In the genomic region with DNA sequence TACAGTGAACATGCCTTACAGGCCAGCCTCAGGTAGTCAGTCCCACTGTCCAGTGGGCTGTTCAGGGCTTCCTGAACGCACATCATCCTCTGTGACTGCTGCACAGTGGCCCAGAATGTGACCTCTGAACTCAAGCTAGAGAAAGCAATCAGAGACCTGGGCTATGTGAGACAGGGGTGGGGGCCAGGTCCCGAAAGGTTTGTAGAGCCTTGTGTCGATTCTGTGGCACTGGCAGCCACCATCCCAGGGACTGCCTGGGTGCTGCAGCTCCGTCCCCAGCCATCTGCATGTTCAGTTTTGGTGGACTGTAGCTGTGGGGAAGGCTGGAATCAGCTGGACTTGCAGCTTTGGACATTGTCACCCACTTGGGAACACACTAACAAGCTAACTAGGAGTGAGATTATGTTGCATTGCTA, we compare ENCODE assay signal across 23 cellular contexts. TPM values are rescaled to one million over a fixed set of nuclear protein-coding genes. Genes with fewer than 3 reads are reported as not detected.
DNase-seq lines count a peak whose midpoint lies in the region; ATAC-seq, FAIRE-seq and TF ChIP-seq lines count a peak whose summit lies in the region.
"Had no signal": no experiment of that assay in that cellular context is flagged by ENCODE, and none has a peak within 500 bp of the region (broad histone marks: within the 10 kb centered on the region; RNA-seq: fewer than 3 reads in every experiment).

No MANE protein-coding gene starts in this region.

- dilution Hi-C loops in endothelial cell of umbilical vein (cut with MboI; ENCODE audit: extremely low pct_ligation_motif_present, low sequenced_read_pairs): no loop called here

- H3K4me1 ChIP-seq in BLaER1 (peaks cover 48% of the 10 kb centered on the region), Panc1 (ENCODE audit: control insufficient read depth, insufficient read depth, low read length) (peaks cover 37% of the 10 kb centered on the region), endothelial cell of umbilical vein (ENCODE audit: control insufficient read depth, extremely low read depth, insufficient read depth, low read length) (peaks cover 47% of the 10 kb centered on the region), neutrophil (ENCODE audit: control insufficient read depth in 1 of 2, insufficient read depth in 1 of 2, low read depth in 1 of 2, low read length in 1 of 2) (peaks cover 64 to 72% of the 10 kb centered on the region in 2 experiments)

- POLR2A ChIA-PET in Panc1 (lab: Charles Lee) (interaction anchor here (0.6 kb wide), 1 partner anchor 9 kb away, joined by 6 read pairs; no protein-coding TSS in a partner anchor), endothelial cell of umbilical vein (lab: Charles Lee) (no interaction called here)

- H3K9me3 ChIP-seq in BLaER1 (no peaks in the 10 kb centered on the region), Panc1 (ENCODE audit: control insufficient read depth, insufficient read depth, low read depth, low read length) (no peaks in the 10 kb centered on the region), endothelial cell of umbilical vein (replicated peaks; ENCODE audit: control insufficient read depth, insufficient read depth, low read length) (no peaks in the 10 kb centered on the region), neutrophil (no peaks in the 10 kb centered on the region)
- H3K9me3 ChIP-seq: esophagus squamous epithelium, gastroesophageal sphincter had no signal

- ATAC-seq in Panc1 (0 out of 2 replicates have a peak, but pooled peaks have one; percentile 15), HG03039 (IDR thresholded peaks at IDR 0.05; ENCODE audit: unreplicated experiment) (no peak)
- ATAC-seq: activated CD8-positive, alpha-beta T cell treated with anti-CD3 and anti-CD28 coated beads for 36 hours; gastroesophageal sphincter had no signal

- intact Hi-C loops in Panc1 (cut with micrococcal nuclease; ENCODE audit: unreplicated experiment): no loop called here
- intact Hi-C loops in endothelial cell of umbilical vein (cut with micrococcal nuclease): loop anchor here (10.0 kb wide), 1 partner anchor 700 kb away; no protein-coding TSS in a partner anchor

- peak overlapping the region; percentile 88 for H3K4me2 ChIP-seq in BLaER1
- no peak overlapping the region for H3K4me2 ChIP-seq in endothelial cell of umbilical vein (ENCODE audit: insufficient read depth, low read length)

- H2AFZ ChIP-seq in endothelial cell of umbilical vein (ENCODE audit: low read depth, low read length): no peak overlapping the region

- TF ChIP-seq POLR2A in endothelial cell of umbilical vein (IDR thresholded peaks at IDR 0.05; ENCODE audit: low read depth, low read length): no peak

- no peaks in the 10 kb centered on the region for H3K79me2 ChIP-seq in endothelial cell of umbilical vein (ENCODE audit: control insufficient read depth, insufficient read depth, low read length)

- BruUV-seq in Panc1 (replicated peaks; lab: Mats Ljungman, UMichigan) (no TSS peak), endothelial cell of umbilical vein (replicated peaks; lab: Mats Ljungman, UMichigan) (no TSS peak)

- H3K27ac ChIP-seq in BLaER1: no peak overlapping the region
- H3K27ac ChIP-seq in Panc1 (ENCODE audit: low read length): peak overlapping the region; percentile 29; the same call in 1 of the 2 replicates
- peak overlapping the region; percentile 94 for H3K27ac ChIP-seq in endothelial cell of umbilical vein (ENCODE audit: insufficient read depth, low read depth, low read length)
- peak overlapping the region; percentile 76 for H3K27ac ChIP-seq in neutrophil

- DNase-seq in Panc1 (ENCODE audit: low read depth, low spot score) (no peak), endothelial cell of umbilical vein (ENCODE audit: low read depth, low spot score) (no peak), Ammon's horn (ENCODE audit: low spot score) (no peak), NCI-H510A (lab: John Stamatoyannopoulos, UW) (no peak), mucosa of gallbladder (ENCODE audit: low spot score) (no peak)
- DNase-seq: activated CD8-positive, alpha-beta T cell treated with anti-CD3 and anti-CD28 coated beads for 36 hours; activated naive CD4-positive, alpha-beta T cell; activated T-cell treated with anti-CD3 and anti-CD28 coated beads, Interleukin-2, amount 50 U/mL, for 1 hour; amniotic stem cell; CD4-positive, CD25-positive, alpha-beta regulatory T cell; esophagus squamous epithelium; Kasumi-1; kidney; NCI-H2107; NCI-H510A treated with DMSO at 0.1 percent for 48 hours; RPMI8226; stimulated activated CD4-positive, alpha-beta T cell treated with anti-CD3 and anti-CD28 coated beads, Interleukin-12 subunit alpha, Interleukin-12 subunit beta, amount 100 ng/mL, for 4 hours; T-helper 9 cell had no signal

- H3K9me1 ChIP-seq in endothelial cell of umbilical vein (replicated peaks; ENCODE audit: control insufficient read depth, extremely low read depth, insufficient read depth, low read length): no peaks in the 10 kb centered on the region

- no peak overlapping the region for H3K9ac ChIP-seq in BLaER1
- H3K9ac ChIP-seq in endothelial cell of umbilical vein (replicated peaks; ENCODE audit: extremely low read depth, insufficient read depth, low read length): no peak overlapping the region

- peaks cover 5% of the 10 kb centered on the region; the same call in 1 of the 2 replicates for H3K36me3 ChIP-seq in BLaER1
- H3K36me3 ChIP-seq in Panc1 (ENCODE audit: control insufficient read depth, insufficient read depth, low read length): no peaks in the 10 kb centered on the region
- no peaks in the 10 kb centered on the region for H3K36me3 ChIP-seq in endothelial cell of umbilical vein (ENCODE audit: control insufficient read depth in 2 of 2, extremely low read depth in 1 of 2, insufficient read depth in 2 of 2, low read length in 2 of 2)
- no peaks in the 10 kb centered on the region for H3K36me3 ChIP-seq in neutrophil
- H3K36me3 ChIP-seq: esophagus squamous epithelium, gastroesophageal sphincter had no signal

- CTCF ChIA-PET in Panc1 (lab: Charles Lee): no interaction called here
- CTCF ChIA-PET in endothelial cell of umbilical vein (lab: Charles Lee): interaction anchor here (0.9 to 7.3 kb wide), 2 partner anchors 23 to 46 kb away, joined by 3 to 46 read pairs; no protein-coding TSS in a partner anchor

- H4K20me1 ChIP-seq in BLaER1: no peaks in the 10 kb centered on the region; the same call in 1 of the 2 replicates
- no peaks in the 10 kb centered on the region for H4K20me1 ChIP-seq in endothelial cell of umbilical vein (replicated peaks; ENCODE audit: control insufficient read depth, extremely low read depth, insufficient read depth, low read length)

- in situ Hi-C loops in Panc1 (cut with HindIII; ENCODE audit: low pct_unique_long_range_greater_than_20kb, low sequenced_read_pairs): no loop called here

- H3K27me3 ChIP-seq in BLaER1 (no peaks in the 10 kb centered on the region), Panc1 (ENCODE audit: control insufficient read depth, insufficient read depth, low read length) (no peaks in the 10 kb centered on the region), endothelial cell of umbilical vein (ENCODE audit: control insufficient read depth in 2 of 2, insufficient read depth in 2 of 2, low read length in 2 of 2) (no peaks in the 10 kb centered on the region), neutrophil (no peaks in the 10 kb centered on the region)
- H3K27me3 ChIP-seq: esophagus squamous epithelium, gastroesophageal sphincter had no signal

- TF ChIP-seq CTCF in Panc1 (IDR thresholded peaks at IDR 0.05) (no peak), endothelial cell of umbilical vein (IDR thresholded peaks at IDR 0.05; ENCODE audit: extremely low read depth in 1 of 2, insufficient read depth in 1 of 2, low read depth in 1 of 2, low read length in 2 of 2) (no peak), neutrophil (IDR thresholded peaks at IDR 0.05) (no peak)

- no peak overlapping the region for H3K4me3 ChIP-seq in BLaER1
- no peak overlapping the region for H3K4me3 ChIP-seq in Panc1 (ENCODE audit: low read depth in 2 of 2, low read length in 2 of 2)
- no peak overlapping the region for H3K4me3 ChIP-seq in endothelial cell of umbilical vein (replicated peaks in 1 of 3; ENCODE audit: insufficient read depth in 1 of 3, low read depth in 1 of 3, low read length in 3 of 3)
- H3K4me3 ChIP-seq in neutrophil (ENCODE audit: low read depth in 1 of 2, low read length in 1 of 2): no peak overlapping the region
- H3K4me3 ChIP-seq: esophagus squamous epithelium, gastroesophageal sphincter had no signal

- peak; percentile 70 for FAIRE-seq in endothelial cell of umbilical vein (lab: Jason Lieb, UNC)
- FAIRE-seq: kidney had no signal

TF ChIP-seq in endothelial cell of umbilical vein, 7 proteins besides CTCF, POLR2A, EP300 and RAD21:
- no peak for TF ChIP-seq FOS (IDR thresholded peaks at IDR 0.05; ENCODE audit: borderline replicate concordance, insufficient read depth, low read length)
- no peak for TF ChIP-seq JUN (IDR thresholded peaks at IDR 0.05; ENCODE audit: borderline replicate concordance, insufficient read depth, insufficient read length, low read depth)
- TF ChIP-seq MYC (IDR thresholded peaks at IDR 0.05; ENCODE audit: low read depth, low read length): no peak
- TF ChIP-seq EZH2 (IDR thresholded peaks at IDR 0.05; ENCODE audit: borderline replicate concordance, low read depth, low read length, severe bottlenecking): no peak
- TF ChIP-seq GATA2 (IDR thresholded peaks at IDR 0.05; ENCODE audit: insufficient read depth, insufficient read length, low read depth, low read length): no peak
- TF ChIP-seq POLR2AphosphoS5 (IDR thresholded peaks at IDR 0.05; ENCODE audit: insufficient read depth, low read depth, low read length): no peak
- TF ChIP-seq, protein P1, sequence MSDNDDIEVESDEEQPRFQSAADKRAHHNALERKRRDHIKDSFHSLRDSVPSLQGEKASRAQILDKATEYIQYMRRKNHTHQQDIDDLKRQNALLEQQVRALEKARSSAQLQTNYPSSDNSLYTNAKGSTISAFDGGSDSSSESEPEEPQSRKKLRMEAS (IDR thresholded peaks at IDR 0.05; ENCODE audit: insufficient read depth, insufficient read length): no peak
TF ChIP-seq in endothelial cell of umbilical vein: peak in this region for 0.

RNA-seq across cellular contexts. Expression of gene MVB12B, which starts 47.7 kb away (rescaled TPM):
- total RNA-seq in Panc1 (2021; ENCODE audit: unreplicated experiment): 9.4 TPM
- 6.6 TPM for polyA plus RNA-seq in Panc1 (2012; ENCODE audit: insufficient read length)
- total RNA-seq in endothelial cell of umbilical vein: 13.2 and 17.3 TPM in 2 replicates
- polyA plus RNA-seq in endothelial cell of umbilical vein: 6.2 and 6.6 TPM in 2 replicates
- polyA plus RNA-seq in endothelial cell of umbilical vein (2011; cell fraction: cytosol; rRNA removed): 7.3 and 10.1 TPM in 2 replicates
- polyA plus RNA-seq in endothelial cell of umbilical vein (2011; cell fraction: nucleus; rRNA removed): 13.7 and 15.4 TPM in 2 replicates
- 6.0 and 6.3 TPM in 2 replicates for polyA plus RNA-seq in endothelial cell of umbilical vein (2012)
- polyA minus RNA-seq in endothelial cell of umbilical vein: 17.3 and 21.0 TPM in 2 replicates
- 1.2 TPM for polyA minus RNA-seq in endothelial cell of umbilical vein (2011; cell fraction: cytosol; rRNA and poly(A)+ RNA removed)
- 27.6 and 31.3 TPM in 2 replicates for polyA minus RNA-seq in endothelial cell of umbilical vein (2011; cell fraction: nucleus; rRNA and poly(A)+ RNA removed)
- 13.3 TPM for total RNA-seq in mucosa of gallbladder
- total RNA-seq: HT-29 had no signal
